13 cellular contexts compared by ENCODE assay signal in genomic region chr14:21066882-21067502, GRCh38. TPM values are rescaled to one million over a fixed set of nuclear protein-coding genes. Genes with fewer than 3 reads are reported as not detected.
DNase-seq lines count a peak whose midpoint lies in the region; ATAC-seq and TF ChIP-seq lines count a peak whose summit lies in the region.
"Had no signal": no experiment of that assay in that cellular context is flagged by ENCODE, and none has a peak within 500 bp of the region (broad histone marks: within the 10 kb centered on the region; RNA-seq: fewer than 3 reads in every experiment).

No MANE protein-coding gene starts in this region.

- in situ Hi-C loops in astrocyte of the spinal cord (cut with HindIII; ENCODE audit: low sequenced_read_pairs), result no loop called here

- peak; percentile 39 for TF ChIP-seq CTCF in astrocyte of the spinal cord (IDR thresholded peaks at IDR 0.05; ENCODE audit: low read depth, low read length)
- TF ChIP-seq CTCF in progenitor cell of endocrine pancreas (IDR thresholded peaks at IDR 0.05; ENCODE audit: unreplicated experiment), result no peak

- no peaks in the 10 kb centered on the region for H3K9me3 Mint-ChIP-seq in progenitor cell of endocrine pancreas (ENCODE audit: low read depth)
- H3K9me3 Mint-ChIP-seq: activated CD4-positive, alpha-beta memory T cell treated with anti-CD3 and anti-CD28 coated beads, Interleukin-2, amount 10 ng/mL, durations not matched to agents 7 days and 5 days; CD4-positive, alpha-beta memory T cell had no signal

- DNase-seq in NCI-H510A treated with DMSO at 0.1 percent for 48 hours (lab: John Stamatoyannopoulos, UW) (peak; percentile 24), NCI-H510A (lab: John Stamatoyannopoulos, UW) (no peak), NCI-H1105 (lab: John Stamatoyannopoulos, UW) (peak; percentile 8), astrocyte of the spinal cord (ENCODE audit: low read depth, low spot score) (no peak), progenitor cell of endocrine pancreas (ENCODE audit: low spot score, unreplicated experiment) (no peak), islet precursor cell (no peak)
- no peak for DNase-seq in stimulated activated CD4-positive, alpha-beta T cell treated with anti-CD3 and anti-CD28 coated beads, Interleukin-4, amount 100 ng/mL, for 1 hour
- DNase-seq: activated CD4-positive, alpha-beta memory T cell treated with anti-CD3 and anti-CD28 coated beads, Interleukin-2, amount 10 ng/mL, durations not matched to agents 7 days and 5 days; left ventricle myocardium superior; stimulated activated CD4-positive, alpha-beta T cell treated with anti-CD3 and anti-CD28 coated beads, Interleukin-4, amount 100 ng/mL, for 24 hours had no signal

- H3K4me3 ChIP-seq in astrocyte of the spinal cord (ENCODE audit: low read depth, low read length), result no peak overlapping the region

- peak overlapping the region; percentile 43 for H3K27ac Mint-ChIP-seq in progenitor cell of endocrine pancreas
- H3K27ac Mint-ChIP-seq: activated CD4-positive, alpha-beta memory T cell treated with anti-CD3 and anti-CD28 coated beads, Interleukin-2, amount 10 ng/mL, durations not matched to agents 7 days and 5 days had no signal

- peaks cover 22% of the 10 kb centered on the region for H3K27me3 Mint-ChIP-seq in progenitor cell of endocrine pancreas

- ATAC-seq in HG03378 (IDR thresholded peaks at IDR 0.05; ENCODE audit: unreplicated experiment), result no peak
- ATAC-seq: left ventricle myocardium superior had no signal

- no peak overlapping the region for H3K4me3 Mint-ChIP-seq in progenitor cell of endocrine pancreas (ENCODE audit: low read depth)
- H3K4me3 Mint-ChIP-seq: activated CD4-positive, alpha-beta memory T cell treated with anti-CD3 and anti-CD28 coated beads, Interleukin-2, amount 10 ng/mL, durations not matched to agents 7 days and 5 days; CD4-positive, alpha-beta memory T cell had no signal

- H3K4me1 Mint-ChIP-seq in progenitor cell of endocrine pancreas (ENCODE audit: low read depth), result peaks cover 28% of the 10 kb centered on the region

- no peaks in the 10 kb centered on the region for H3K36me3 Mint-ChIP-seq in progenitor cell of endocrine pancreas (ENCODE audit: insufficient read depth)
- H3K36me3 Mint-ChIP-seq: CD4-positive, alpha-beta memory T cell had no signal

RNA-seq across cellular contexts. Expression of gene ARHGEF40, which starts 3.1 kb away (rescaled TPM):
- 57.3 and 65.3 TPM in 2 replicates for total RNA-seq in progenitor cell of endocrine pancreas

RNA-seq across cellular contexts. Expression of gene RNASE8, which starts 9.4 kb away (rescaled TPM):
- total RNA-seq in progenitor cell of endocrine pancreas, result not detected in 2 replicates
- total RNA-seq: activated CD4-positive, alpha-beta memory T cell treated with anti-CD3 and anti-CD28 coated beads, Interleukin-2, amount 10 ng/mL, durations not matched to agents 7 days and 5 days; CD4-positive, alpha-beta memory T cell; dermis microvascular lymphatic vessel endothelial cell; left ventricle myocardium superior had no signal

RNA-seq across cellular contexts. Expression of gene RNASE7, which starts 24.8 kb away (rescaled TPM):
- not detected in 2 replicates for total RNA-seq in progenitor cell of endocrine pancreas
- total RNA-seq: activated CD4-positive, alpha-beta memory T cell treated with anti-CD3 and anti-CD28 coated beads, Interleukin-2, amount 10 ng/mL, durations not matched to agents 7 days and 5 days; CD4-positive, alpha-beta memory T cell; dermis microvascular lymphatic vessel endothelial cell; left ventricle myocardium superior had no signal

RNA-seq across cellular contexts. Expression of gene ZNF219, which starts 31.5 kb away (rescaled TPM):
- 103 and 111 TPM in 2 replicates for total RNA-seq in progenitor cell of endocrine pancreas

RNA-seq across cellular contexts. Expression of gene RNASE13, which starts 32.4 kb away (rescaled TPM):
- total RNA-seq in progenitor cell of endocrine pancreas, result not detected in 2 replicates
- total RNA-seq: activated CD4-positive, alpha-beta memory T cell treated with anti-CD3 and anti-CD28 coated beads, Interleukin-2, amount 10 ng/mL, durations not matched to agents 7 days and 5 days; CD4-positive, alpha-beta memory T cell; dermis microvascular lymphatic vessel endothelial cell; left ventricle myocardium superior had no signal

Comparison
In these comparisons a context has a peak if more than half of its experiments do, and no peak if none do; other contexts are left out.
1. DNase-seq: peak in NCI-H510A treated with DMSO at 0.1 percent for 48 hours (single experiment) and NCI-H1105 (single experiment); none in NCI-H510A (single experiment), astrocyte of the spinal cord (single experiment), progenitor cell of endocrine pancreas (single experiment), stimulated activated CD4-positive, alpha-beta T cell treated with anti-CD3 and anti-CD28 coated beads, Interleukin-4, amount 100 ng/mL, for 1 hour (single experiment) and islet precursor cell (single experiment).